Comparison of ENCODE assay signal across 14 cellular contexts in the genomic region with DNA sequence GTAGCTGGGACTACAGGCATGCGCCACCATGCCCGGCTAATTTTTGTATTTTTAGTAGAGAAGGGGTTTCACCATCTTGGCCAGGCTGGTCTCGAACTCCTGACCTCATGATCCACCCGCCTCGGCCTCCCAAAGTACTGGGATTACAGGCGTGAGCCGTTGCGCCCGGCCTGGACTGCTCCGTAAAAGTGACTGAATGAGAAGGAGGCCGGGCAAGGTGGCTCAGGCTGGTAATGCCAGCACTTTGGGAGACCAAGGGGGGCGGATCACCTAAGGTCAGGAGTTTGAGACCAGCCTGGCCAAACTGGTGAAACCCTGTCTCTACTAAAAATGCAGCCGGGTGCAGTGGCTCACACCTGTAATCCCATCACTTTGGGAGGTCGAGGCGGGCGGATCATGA. TPM values are rescaled to one million over a fixed set of nuclear protein-coding genes. Genes with fewer than 3 reads are reported as not detected.
DNase-seq lines count a peak whose midpoint lies in the region; ATAC-seq and TF ChIP-seq lines count a peak whose summit lies in the region.
"Not testable (repeated sequence)": the region's sequence is repeated elsewhere in the genome, so short reads cannot be mapped to it uniquely, and the experiment has no call there.
"Had no signal": no experiment of that assay in that cellular context is flagged by ENCODE, and none has a peak within 500 bp of the region (broad histone marks: within the 10 kb centered on the region; RNA-seq: fewer than 3 reads in every experiment).

No MANE protein-coding gene starts in this region.

- 96% methylated on average over 16 of the region's 16 CpGs for whole genome bisulfite sequencing in sigmoid colon, 2 donors

- not testable (repeated sequence) for TF ChIP-seq CTCF in RWPE1 (conservative IDR thresholded peaks at IDR 0.05; ENCODE audit: low read depth); osteocyte (IDR thresholded peaks at IDR 0.05); sigmoid colon (IDR thresholded peaks at IDR 0.05)

- TF ChIP-seq POLR2A in sigmoid colon (IDR thresholded peaks at IDR 0.05): not testable (repeated sequence)

- TF ChIP-seq EP300 in sigmoid colon (IDR thresholded peaks at IDR 0.05): not testable (repeated sequence)

- POLR2A ChIA-PET in RWPE1 (lab: Yijun Ruan, JAX; ENCODE audit: low non-redundant PET): not testable (repeated sequence)

- peaks cover 0 to 26% (median 12%) of the 10 kb centered on the region in 4 donors for H3K36me3 ChIP-seq in sigmoid colon

- H3K27me3 Mint-ChIP-seq in osteocyte (ENCODE audit: unreplicated experiment): not testable (repeated sequence)

- intact Hi-C loops in Right ventricle myocardium superior (cut with DNase I); sigmoid colon (cut with DNase I): not testable (repeated sequence)

- H3K4me1 ChIP-seq in sigmoid colon: peaks cover 0 to 27% (median 16%) of the 10 kb centered on the region in 4 donors

- peaks cover 11% of the 10 kb centered on the region for H3K36me3 Mint-ChIP-seq in osteocyte (ENCODE audit: unreplicated experiment)

- ATAC-seq in Right ventricle myocardium superior (ENCODE audit: poor library complexity): not testable (repeated sequence)

- not testable (repeated sequence) for H3K9me3 Mint-ChIP-seq in osteocyte (ENCODE audit: unreplicated experiment)

- not testable (repeated sequence) for H3K4me1 Mint-ChIP-seq in osteocyte (ENCODE audit: unreplicated experiment)

- DNase-seq in RWPE1 (ENCODE audit: low spot score): not testable (repeated sequence)
- DNase-seq in Right ventricle myocardium superior: peak; percentile 20
- DNase-seq in mesenteric fat pad (ENCODE audit: low spot score): peak; percentile 74
- DNase-seq in osteocyte (ENCODE audit: extremely low spot score, unreplicated experiment): peak; percentile 49
- peak; percentile 22 for DNase-seq in sigmoid colon

- not testable (repeated sequence) for H3K4me3 ChIP-seq in sigmoid colon

- CTCF ChIA-PET in RWPE1 (lab: Yijun Ruan, JAX): not testable (repeated sequence)

- not testable (repeated sequence) for H3K4me3 Mint-ChIP-seq in osteocyte (ENCODE audit: unreplicated experiment)

- H3K27ac Mint-ChIP-seq in osteocyte (ENCODE audit: unreplicated experiment): not testable (repeated sequence)

- H3K9me3 ChIP-seq in sigmoid colon: not testable (repeated sequence)

- not testable (repeated sequence) for H3K27me3 ChIP-seq in sigmoid colon

- H3K27ac ChIP-seq in RWPE1: 0 out of 2 replicates have a peak overlapping the region, but pooled peaks have one; percentile 9
- not testable (repeated sequence) for H3K27ac ChIP-seq in sigmoid colon

RNA-seq across cellular contexts. Expression of a gene that starts 21.3 kb away (rescaled TPM):
- not detected for total RNA-seq in Right ventricle myocardium superior
- not detected for total RNA-seq in mesenteric fat pad
- total RNA-seq in osteocyte: not detected in 2 replicates
- total RNA-seq in sigmoid colon: not detected
- under 1 TPM in 1 of 3 donors, not detected in 2; 0.60 TPM for polyA plus RNA-seq in sigmoid colon
- total RNA-seq: A673; CD4-positive, alpha-beta memory T cell; CD4-positive, CD25-positive, alpha-beta regulatory T cell; CD8-positive, alpha-beta memory T cell; Daoy; G401; GM12878 had no signal
- polyA plus RNA-seq: AG04450; CD14-positive monocyte; CD4-positive, alpha-beta memory T cell; CD4-positive, CD25-positive, alpha-beta regulatory T cell; CD8-positive, alpha-beta memory T cell had no signal

RNA-seq across cellular contexts. Expression of a gene that starts 22.4 kb away (rescaled TPM):
- total RNA-seq in Right ventricle myocardium superior (26.3 TPM), mesenteric fat pad (60.5 TPM), osteocyte (77.0 and 83.3 TPM in 2 replicates), sigmoid colon (10 to 100 TPM; 53.2 to 69.8 (median 61.0) TPM)
- 10 to 100 TPM; 11.4 to 32.8 (median 16.0) TPM for polyA plus RNA-seq in sigmoid colon

RNA-seq across cellular contexts. Expression of a gene that starts 39.2 kb away (rescaled TPM):
- total RNA-seq in Right ventricle myocardium superior (46.0 TPM), mesenteric fat pad (119 TPM), osteocyte (102 and 105 TPM in 2 replicates), sigmoid colon (10 to 100 TPM; 46.7 to 68.1 (median 55.1) TPM)
- polyA plus RNA-seq in sigmoid colon: 100 to 1,000 TPM; 521 to 955 (median 870) TPM

RNA-seq across cellular contexts. Expression of a gene that starts 49.6 kb away (rescaled TPM):
- total RNA-seq in Right ventricle myocardium superior (503 TPM), mesenteric fat pad (722 TPM), osteocyte (984 and 1,015 TPM in 2 replicates), sigmoid colon (100 to 1,000 TPM; 397 to 661 (median 417) TPM)
- 100 to 1,000 TPM; 333 to 455 (median 401) TPM for polyA plus RNA-seq in sigmoid colon
